Comparison of ENCODE assay signal across 26 cellular contexts in the genomic region with DNA sequence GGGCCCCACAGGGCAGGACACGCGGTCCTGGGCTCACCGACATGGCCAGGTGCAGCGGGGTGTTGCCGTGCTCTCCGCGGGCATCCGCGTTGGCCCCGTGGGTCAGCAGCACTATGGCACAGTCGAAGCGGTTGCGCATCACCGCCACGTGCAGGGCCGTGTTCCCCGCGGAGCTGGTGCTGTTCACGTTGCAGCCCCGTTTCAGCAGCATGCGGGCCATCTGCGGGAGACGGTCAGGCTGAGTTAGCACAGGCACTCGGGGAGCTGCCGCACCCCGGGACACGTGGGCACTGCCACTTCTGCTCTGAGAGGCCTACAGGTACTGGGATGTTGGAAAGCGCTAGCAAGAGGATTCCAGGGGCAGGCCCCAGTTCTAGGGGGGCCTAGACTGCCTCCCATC. TPM values are rescaled to one million over a fixed set of nuclear protein-coding genes. Genes with fewer than 3 reads are reported as not detected.
"Had no signal": no experiment of that assay in that cellular context is flagged by ENCODE, and none has a peak within 500 bp of the region (broad histone marks: within the 10 kb centered on the region; RNA-seq: fewer than 3 reads in every experiment).

No MANE protein-coding gene starts in this region.

- H3K36me3 ChIP-seq: brain microvascular endothelial cell, ovary, prostate gland had no signal

- H3K4me3 ChIP-seq: gastroesophageal sphincter, hepatocyte, lung, ovary, prostate gland had no signal

- H3K27ac Mint-ChIP-seq: activated CD4-positive, alpha-beta memory T cell treated with anti-CD3 and anti-CD28 coated beads, Interleukin-2, amount 10 ng/mL, durations not matched to agents 7 days and 5 days; activated CD4-positive, alpha-beta T cell treated with anti-CD3 and anti-CD28 coated beads, Interleukin-2, amount 10 ng/mL, durations not matched to agents 7 days and 5 days; activated naive CD8-positive, alpha-beta T cell; activated T-helper 2 cell treated with anti-CD3 and anti-CD28 coated beads, Interferon-gamma antibody, Interleukin-2, Interleukin-4, amounts not matched to agents 10 μg/mL and 5 μg/mL and 100 μg/mL, durations not matched to agents 14 hours and 24 hours and 36 hours; nephron; type B pancreatic cell had no signal

- H3K27me3 ChIP-seq: brain microvascular endothelial cell, gastroesophageal sphincter, hepatocyte, neutrophil, ovary had no signal

- ATAC-seq: activated T-cell treated with anti-CD3 and anti-CD28 coated beads, Interleukin-2, amount 50 U/mL, for 4 hours; gastroesophageal sphincter; left lobe of liver; stimulated activated naive CD8-positive, alpha-beta T cell treated with anti-CD3 and anti-CD28 coated beads, Interleukin-15, Interleukin-2, amounts not matched to agents 100 U/mL and 50 U/mL, for 24 hours had no signal

- H3K4me3 Mint-ChIP-seq: activated CD4-positive, alpha-beta memory T cell treated with anti-CD3 and anti-CD28 coated beads, Interleukin-2, amount 10 ng/mL, durations not matched to agents 7 days and 5 days; activated CD4-positive, alpha-beta T cell treated with anti-CD3 and anti-CD28 coated beads, Interleukin-2, amount 10 ng/mL, durations not matched to agents 7 days and 5 days; activated naive CD8-positive, alpha-beta T cell; activated T-cell treated with anti-CD3 and anti-CD28 coated beads, Interleukin-2, amount 50 U/mL, for 4 hours; nephron; type B pancreatic cell had no signal

- H3K4me1 Mint-ChIP-seq: activated CD4-positive, alpha-beta T cell treated with anti-CD3 and anti-CD28 coated beads, Interleukin-2, amount 10 ng/mL, durations not matched to agents 7 days and 5 days; nephron had no signal

- H3K9me3 ChIP-seq: gastroesophageal sphincter, neutrophil, ovary, prostate gland, SK-N-SH had no signal

- H3K9me3 Mint-ChIP-seq: activated CD4-positive, alpha-beta memory T cell treated with anti-CD3 and anti-CD28 coated beads, Interleukin-2, amount 10 ng/mL, durations not matched to agents 7 days and 5 days; activated CD4-positive, alpha-beta T cell treated with anti-CD3 and anti-CD28 coated beads, Interleukin-2, amount 10 ng/mL, durations not matched to agents 7 days and 5 days; activated T-cell treated with anti-CD3 and anti-CD28 coated beads, Interleukin-2, amount 50 U/mL, for 4 hours; activated T-helper 2 cell treated with anti-CD3 and anti-CD28 coated beads, Interferon-gamma antibody, Interleukin-2, Interleukin-4, amounts not matched to agents 10 μg/mL and 5 μg/mL and 100 μg/mL, durations not matched to agents 14 hours and 24 hours and 36 hours; nephron had no signal

- H3K4me1 ChIP-seq: gastroesophageal sphincter, prostate gland had no signal

- H3K27ac ChIP-seq: brain microvascular endothelial cell, gastroesophageal sphincter, hepatocyte, neutrophil, ovary, prostate gland had no signal

- DNase-seq: activated CD4-positive, alpha-beta memory T cell treated with anti-CD3 and anti-CD28 coated beads, Interleukin-2, amount 10 ng/mL, durations not matched to agents 7 days and 5 days; activated CD4-positive, alpha-beta T cell treated with anti-CD3 and anti-CD28 coated beads for 1 hour; activated CD4-positive, alpha-beta T cell treated with anti-CD3 and anti-CD28 coated beads, Interleukin-2, amount 10 ng/mL, durations not matched to agents 7 days and 5 days; activated T-cell treated with anti-CD3 and anti-CD28 coated beads, Interleukin-2, amount 50 U/mL, for 4 hours; brain microvascular endothelial cell; caudate nucleus; mesendoderm; SK-N-SH; stimulated activated CD4-positive, alpha-beta T cell treated with anti-CD3 and anti-CD28 coated beads, Interleukin-2, amount 100 ng/mL, for 48 hours; stimulated activated naive CD8-positive, alpha-beta T cell treated with anti-CD3 and anti-CD28 coated beads, Interleukin-15, Interleukin-2, amounts not matched to agents 100 U/mL and 50 U/mL, for 24 hours; T-helper 2 cell had no signal

- H3K27me3 Mint-ChIP-seq: activated CD4-positive, alpha-beta memory T cell treated with anti-CD3 and anti-CD28 coated beads, Interleukin-2, amount 10 ng/mL, durations not matched to agents 7 days and 5 days; activated CD4-positive, alpha-beta T cell treated with anti-CD3 and anti-CD28 coated beads, Interleukin-2, amount 10 ng/mL, durations not matched to agents 7 days and 5 days; activated naive CD8-positive, alpha-beta T cell; type B pancreatic cell had no signal

- FAIRE-seq: astrocyte, endothelial cell of umbilical vein, keratinocyte had no signal

RNA-seq across cellular contexts. Expression of a gene that starts 48.8 kb away (rescaled TPM):
- total RNA-seq: activated CD4-positive, alpha-beta memory T cell treated with anti-CD3 and anti-CD28 coated beads, Interleukin-2, amount 10 ng/mL, durations not matched to agents 7 days and 5 days; activated CD4-positive, alpha-beta T cell treated with anti-CD3 and anti-CD28 coated beads, Interleukin-2, amount 10 ng/mL, durations not matched to agents 7 days and 5 days; activated T-cell treated with anti-CD3 and anti-CD28 coated beads, Interleukin-2, amount 50 U/mL, for 4 hours; activated T-helper 2 cell treated with anti-CD3 and anti-CD28 coated beads, Interferon-gamma antibody, Interleukin-2, Interleukin-4, amounts not matched to agents 10 μg/mL and 5 μg/mL and 100 μg/mL, durations not matched to agents 14 hours and 24 hours and 36 hours; astrocyte; endothelial cell of umbilical vein; fibroblast of villous mesenchyme; gastroesophageal sphincter; hepatocyte; left lobe of liver had no signal
